8 cellular contexts compared by ENCODE assay signal in the genomic region with DNA sequence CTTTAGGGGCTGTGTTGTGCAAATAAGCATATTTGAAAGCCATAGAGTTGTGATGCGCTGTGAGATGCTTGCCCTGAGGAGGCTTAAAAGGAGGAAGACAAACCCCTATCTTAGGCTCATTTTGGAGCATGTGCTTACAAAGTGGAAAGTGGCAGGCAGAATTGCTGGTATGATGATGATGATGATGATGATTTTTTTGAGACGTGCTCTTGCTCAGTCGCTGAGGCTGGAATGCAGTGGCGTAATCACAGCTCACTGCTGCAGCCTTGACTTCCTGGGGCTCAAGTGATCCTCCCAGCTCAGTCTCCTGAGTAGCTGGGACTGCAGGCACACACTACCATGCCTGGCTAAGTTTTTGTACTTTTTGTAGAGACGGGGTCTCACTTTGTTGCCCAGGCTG.
DNase-seq lines count a peak whose midpoint lies in the region; ATAC-seq lines count a peak whose summit lies in the region.

No MANE protein-coding gene starts in this region.

- no peak for ATAC-seq in stimulated activated effector memory CD8-positive, alpha-beta T cell treated with anti-CD3 and anti-CD28 coated beads, Interleukin-12 subunit alpha, Interleukin-12 subunit beta, amount 100 ng/mL, for 72 hours

- H3K27ac Mint-ChIP-seq in activated T-cell treated with anti-CD3 and anti-CD28 coated beads, Interleukin-2, amount 50 U/mL, for 24 hours: peak overlapping the region; percentile 100
- H3K27ac Mint-ChIP-seq in stimulated activated effector memory CD8-positive, alpha-beta T cell treated with anti-CD3 and anti-CD28 coated beads, Interleukin-12 subunit alpha, Interleukin-12 subunit beta, amount 100 ng/mL, for 72 hours: peak overlapping the region; percentile 98

- no peaks in the 10 kb centered on the region for H3K9me3 Mint-ChIP-seq in activated T-cell treated with anti-CD3 and anti-CD28 coated beads, Interleukin-2, amount 50 U/mL, for 24 hours
- H3K9me3 Mint-ChIP-seq in stimulated activated effector memory CD8-positive, alpha-beta T cell treated with anti-CD3 and anti-CD28 coated beads, Interleukin-12 subunit alpha, Interleukin-12 subunit beta, amount 100 ng/mL, for 72 hours: no peaks in the 10 kb centered on the region

- peaks cover 56% of the 10 kb centered on the region for H3K4me1 Mint-ChIP-seq in activated T-cell treated with anti-CD3 and anti-CD28 coated beads, Interleukin-2, amount 50 U/mL, for 24 hours (ENCODE audit: low read depth)
- peaks cover 41% of the 10 kb centered on the region for H3K4me1 Mint-ChIP-seq in stimulated activated effector memory CD8-positive, alpha-beta T cell treated with anti-CD3 and anti-CD28 coated beads, Interleukin-12 subunit alpha, Interleukin-12 subunit beta, amount 100 ng/mL, for 72 hours

- peaks cover 66% of the 10 kb centered on the region for H3K36me3 Mint-ChIP-seq in activated T-cell treated with anti-CD3 and anti-CD28 coated beads, Interleukin-2, amount 50 U/mL, for 24 hours (ENCODE audit: low read depth)
- peaks cover 77% of the 10 kb centered on the region for H3K36me3 Mint-ChIP-seq in stimulated activated effector memory CD8-positive, alpha-beta T cell treated with anti-CD3 and anti-CD28 coated beads, Interleukin-12 subunit alpha, Interleukin-12 subunit beta, amount 100 ng/mL, for 72 hours

- H3K27me3 Mint-ChIP-seq in activated T-cell treated with anti-CD3 and anti-CD28 coated beads, Interleukin-2, amount 50 U/mL, for 24 hours: no peaks in the 10 kb centered on the region

- peak overlapping the region; percentile 92 for H3K4me3 Mint-ChIP-seq in activated T-cell treated with anti-CD3 and anti-CD28 coated beads, Interleukin-2, amount 50 U/mL, for 24 hours
- peak overlapping the region; percentile 96 for H3K4me3 Mint-ChIP-seq in stimulated activated effector memory CD8-positive, alpha-beta T cell treated with anti-CD3 and anti-CD28 coated beads, Interleukin-12 subunit alpha, Interleukin-12 subunit beta, amount 100 ng/mL, for 72 hours

- DNase-seq in activated T-cell treated with anti-CD3 and anti-CD28 coated beads, Interleukin-2, amount 50 U/mL, for 24 hours: no peak
- no peak for DNase-seq in activated T-cell treated with anti-CD3 and anti-CD28 coated beads, Interleukin-2, amount 50 U/mL, for 1 hour
- peak; percentile 26 to 39 for DNase-seq in activated CD4-positive, alpha-beta T cell treated with anti-CD3 and anti-CD28 coated beads, Interleukin-2, amount 50 U/mL, for 48 hours
- peak; percentile 68 for DNase-seq in glomerular visceral epithelial cell (ENCODE audit: extremely low spot score)
- DNase-seq in stimulated activated effector memory CD8-positive, alpha-beta T cell treated with anti-CD3 and anti-CD28 coated beads, Interleukin-12 subunit alpha, Interleukin-12 subunit beta, amount 100 ng/mL, for 72 hours (ENCODE audit: low spot score in 2 of 2): no peak
- no peak for DNase-seq in GM19238 (ENCODE audit: insufficient read length, low spot score)
- no peak for DNase-seq in DMS79 treated with DMSO at 0.1 percent for 48 hours (lab: John Stamatoyannopoulos, UW)
- no peak for DNase-seq in NK-92 (lab: John Stamatoyannopoulos, UW; ENCODE audit: unreplicated experiment)

Comparison
In these comparisons a context has a peak if more than half of its experiments do, and no peak if none do; other contexts are left out.
1. DNase-seq: peak in activated CD4-positive, alpha-beta T cell treated with anti-CD3 and anti-CD28 coated beads, Interleukin-2, amount 50 U/mL, for 48 hours (2 of 2) and glomerular visceral epithelial cell (single experiment); none in activated T-cell treated with anti-CD3 and anti-CD28 coated beads, Interleukin-2, amount 50 U/mL, for 24 hours (single experiment), activated T-cell treated with anti-CD3 and anti-CD28 coated beads, Interleukin-2, amount 50 U/mL, for 1 hour (single experiment), stimulated activated effector memory CD8-positive, alpha-beta T cell treated with anti-CD3 and anti-CD28 coated beads, Interleukin-12 subunit alpha, Interleukin-12 subunit beta, amount 100 ng/mL, for 72 hours (0 of 2), GM19238 (single experiment), DMS79 treated with DMSO at 0.1 percent for 48 hours (single experiment) and NK-92 (single experiment).